ENCODE assay signal across 9 cellular contexts in the genomic region with DNA sequence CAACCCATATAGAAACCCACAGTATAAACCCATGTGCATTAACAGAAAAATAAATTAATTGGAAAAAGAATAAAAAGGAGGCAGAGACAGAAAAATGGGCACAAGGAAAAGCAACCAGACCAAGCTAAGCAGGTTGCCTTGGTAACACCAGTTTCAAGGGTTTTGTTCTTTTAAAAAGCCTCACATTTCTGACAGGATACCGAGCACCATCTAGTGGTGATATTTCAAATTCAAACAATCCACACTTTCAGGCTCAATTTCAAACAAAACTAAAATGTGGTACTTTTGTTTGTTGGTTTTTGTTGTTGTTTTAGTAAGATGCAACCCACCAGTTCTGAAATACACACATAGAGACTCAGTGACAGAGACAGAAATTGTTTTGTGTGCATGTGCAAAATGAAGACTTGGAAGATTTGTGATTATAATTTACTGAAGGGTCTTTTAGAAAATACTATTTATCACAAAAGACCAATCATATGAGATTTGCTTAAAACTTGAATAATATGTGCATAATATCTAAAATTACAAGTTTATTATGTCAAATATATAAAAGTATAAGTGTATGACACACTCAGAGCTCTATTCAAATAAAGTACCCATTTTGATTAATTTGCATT.
DNase-seq lines count a peak whose midpoint lies in the region; ATAC-seq, FAIRE-seq and TF ChIP-seq lines count a peak whose summit lies in the region.
"Had no signal": no experiment of that assay in that cellular context is flagged by ENCODE, and none has a peak within 500 bp of the region (broad histone marks: within the 10 kb centered on the region; RNA-seq: fewer than 3 reads in every experiment).

No MANE protein-coding gene starts in this region.

- TF ChIP-seq CTCF in Caco-2 (IDR thresholded peaks at IDR 0.05; ENCODE audit: insufficient read depth in 1 of 2, low read depth in 1 of 2, low read length in 1 of 2, severe bottlenecking in 1 of 2, unreplicated experiment in 1 of 2) (peak; percentile 66 to 70), HepG2 (CRISPR knock-in tag; IDR thresholded peaks at IDR 0.05) (peak; percentile 73)

- CTCF ChIA-PET in Caco-2 (lab: Charles Lee): interaction anchor here (0.6 to 1.8 kb wide), 3 partner anchors 35 to 248 kb away, joined by 3 to 5 read pairs (median 3); no protein-coding TSS in a partner anchor
- CTCF ChIA-PET in HepG2 (lab: Yijun Ruan, JAX; ENCODE audit: low intra/inter-chr PET ratio, low total read pairs): interaction anchor here (0.8 to 2.7 kb wide), 2 partner anchors 36 to 246 kb away, joined by 3 to 13 read pairs; no protein-coding TSS in a partner anchor
- CTCF ChIA-PET in activated naive CD4-positive, alpha-beta T cell treated with anti-CD3 and anti-CD28 coated beads, Interleukin-2, amount 10 ng/mL, durations not matched to agents 7 days and 5 days (lab: Charles Lee): interaction anchor here (0.6 to 2.7 kb wide), 3 partner anchors 12 to 35 kb away, joined by 3 to 17 read pairs (median 3); no protein-coding TSS in a partner anchor

- ATAC-seq in HG03135 (IDR thresholded peaks at IDR 0.05; ENCODE audit: unreplicated experiment): peak; percentile 90
- peak; percentile 57; the same call in 1 of the 3 replicates for ATAC-seq in HepG2

- TF ChIP-seq RAD21 in HepG2 (CRISPR knock-in tag; IDR thresholded peaks at IDR 0.05): peak; percentile 38; the same call in 1 of the 2 replicates

- no peak overlapping the region for H3K27ac Mint-ChIP-seq in Caco-2 (ENCODE audit: unreplicated experiment)
- no peak overlapping the region for H3K27ac Mint-ChIP-seq in activated naive CD4-positive, alpha-beta T cell treated with anti-CD3 and anti-CD28 coated beads, Interleukin-2, amount 10 ng/mL, durations not matched to agents 7 days and 5 days
- H3K27ac Mint-ChIP-seq: activated B cell treated with CpG ODN at 0.5 μM for 24 hours had no signal

- POLR2A ChIA-PET in Caco-2 (lab: Charles Lee): no interaction called here
- POLR2A ChIA-PET in HepG2 (lab: Yijun Ruan, JAX): no interaction called here

- BruUV-seq in Caco-2 (replicated peaks; lab: Mats Ljungman, UMichigan) (no TSS peak), HepG2 (replicated peaks; lab: Mats Ljungman, UMichigan) (no TSS peak)

- no peak overlapping the region for H3K4me3 Mint-ChIP-seq in Caco-2 (ENCODE audit: unreplicated experiment)
- no peak overlapping the region for H3K4me3 Mint-ChIP-seq in activated naive CD4-positive, alpha-beta T cell treated with anti-CD3 and anti-CD28 coated beads, Interleukin-2, amount 10 ng/mL, durations not matched to agents 7 days and 5 days
- H3K4me3 Mint-ChIP-seq: activated B cell treated with CpG ODN at 0.5 μM for 24 hours had no signal

- no peaks in the 10 kb centered on the region for H3K4me1 Mint-ChIP-seq in Caco-2 (ENCODE audit: low read depth, unreplicated experiment)
- H3K4me1 Mint-ChIP-seq in activated naive CD4-positive, alpha-beta T cell treated with anti-CD3 and anti-CD28 coated beads, Interleukin-2, amount 10 ng/mL, durations not matched to agents 7 days and 5 days: no peaks in the 10 kb centered on the region
- H3K4me1 Mint-ChIP-seq: activated B cell treated with CpG ODN at 0.5 μM for 24 hours had no signal

- H3K36me3 ChIP-seq in Caco-2 (ENCODE audit: control insufficient read depth, insufficient read depth, low read length): no peaks in the 10 kb centered on the region
- H3K36me3 ChIP-seq in HepG2 (replicated peaks in 1 of 2; ENCODE audit: control insufficient read depth in 1 of 2, insufficient read depth in 2 of 2, low read length in 2 of 2): no peaks in the 10 kb centered on the region

- no peak for TF ChIP-seq POLR2A in HepG2 (IDR thresholded peaks at IDR 0.05; ENCODE audit: insufficient read depth in 1 of 2, low read depth in 2 of 2, low read length in 2 of 2)

- intact Hi-C loops in Caco-2 (cut with micrococcal nuclease; ENCODE audit: unreplicated experiment): loop anchor here (1.0 to 5.0 kb wide), 6 partner anchors 36 to 301 kb away; no protein-coding TSS in a partner anchor
- intact Hi-C loops in HepG2 (cut with micrococcal nuclease; ENCODE audit: unreplicated experiment): loop anchor here (1.0 to 2.0 kb wide), 3 partner anchors 36 to 245 kb away; no protein-coding TSS in a partner anchor

- 11% methylated on average over 1 of the region's 1 CpG for WGBS in HepG2 (ENCODE audit: low lambda C conversion rate)

- FAIRE-seq in HepG2 (lab: Jason Lieb, UNC): peak; percentile 89

- H3K4me1 ChIP-seq in Caco-2 (no peaks in the 10 kb centered on the region), HepG2 (ENCODE audit: insufficient read depth, low read length) (no peaks in the 10 kb centered on the region)

- H3K27me3 ChIP-seq in Caco-2 (replicated peaks; ENCODE audit: control insufficient read depth, insufficient read depth, low read length) (no peaks in the 10 kb centered on the region), HepG2 (ENCODE audit: control insufficient read depth in 1 of 2, insufficient read depth in 2 of 2, low read length in 2 of 2) (no peaks in the 10 kb centered on the region)

- H3K27me3 Mint-ChIP-seq in Caco-2 (ENCODE audit: insufficient read depth, unreplicated experiment): peaks cover 3% of the 10 kb centered on the region
- H3K27me3 Mint-ChIP-seq in activated naive CD4-positive, alpha-beta T cell treated with anti-CD3 and anti-CD28 coated beads, Interleukin-2, amount 10 ng/mL, durations not matched to agents 7 days and 5 days: no peaks in the 10 kb centered on the region
- H3K27me3 Mint-ChIP-seq: activated B cell treated with CpG ODN at 0.5 μM for 24 hours had no signal

- H3K9ac ChIP-seq in HepG2 (ENCODE audit: insufficient read depth, low read depth, low read length): no peak overlapping the region

- no peaks in the 10 kb centered on the region for H3K9me3 Mint-ChIP-seq in Caco-2 (ENCODE audit: unreplicated experiment)
- H3K9me3 Mint-ChIP-seq in activated naive CD4-positive, alpha-beta T cell treated with anti-CD3 and anti-CD28 coated beads, Interleukin-2, amount 10 ng/mL, durations not matched to agents 7 days and 5 days: no peaks in the 10 kb centered on the region
- H3K9me3 Mint-ChIP-seq: activated B cell treated with CpG ODN at 0.5 μM for 24 hours had no signal

- H2AFZ ChIP-seq in HepG2 (ENCODE audit: low read length): no peak overlapping the region

- H3K4me2 ChIP-seq in HepG2 (ENCODE audit: low read depth, low read length): no peak overlapping the region

- no peaks in the 10 kb centered on the region for H3K79me2 ChIP-seq in HepG2 (ENCODE audit: insufficient read depth, low read length)

- no peaks in the 10 kb centered on the region for H3K9me3 ChIP-seq in Caco-2
- no peaks in the 10 kb centered on the region for H3K9me3 ChIP-seq in HepG2 (ENCODE audit: low read length)

- H3K4me3 ChIP-seq in Caco-2 (ENCODE audit: low read depth, low read length) (no peak overlapping the region), HepG2 (replicated peaks in 1 of 3; ENCODE audit: insufficient read depth in 1 of 3, low read depth in 2 of 3, low read length in 3 of 3) (no peak overlapping the region)

- no peaks in the 10 kb centered on the region for H4K20me1 ChIP-seq in HepG2 (ENCODE audit: insufficient read depth, low read length)

- H3K27ac ChIP-seq in HepG2 (ENCODE audit: extremely low read length, insufficient read depth, low read length): no peak overlapping the region

- DNase-seq in Caco-2 (peak in 1 of 2 experiments; percentile 52), GM19240 (ENCODE audit: insufficient read length, low spot score) (peak; percentile 11), NCI-H2196 (lab: John Stamatoyannopoulos, UW; ENCODE audit: unreplicated experiment) (peak; percentile 83), astrocyte of the hippocampus (ENCODE audit: low read depth, low spot score) (peak; percentile 78), HepG2 (ENCODE audit: low spot score) (peak; percentile 49), HK-2 (ENCODE audit: unreplicated experiment) (no peak)
- DNase-seq in activated naive CD4-positive, alpha-beta T cell treated with anti-CD3 and anti-CD28 coated beads, Interleukin-2, amount 10 ng/mL, durations not matched to agents 7 days and 5 days: no peak
- DNase-seq: activated B cell treated with CpG ODN at 0.5 μM for 24 hours had no signal

- in situ Hi-C loops in HepG2 (cut with HindIII; ENCODE audit: extremely low pct_ligation_motif_present, low pct_unique_long_range_greater_than_20kb): no loop called here

- no peaks in the 10 kb centered on the region for H3K36me3 Mint-ChIP-seq in Caco-2 (ENCODE audit: insufficient read depth, unreplicated experiment)
- no peaks in the 10 kb centered on the region for H3K36me3 Mint-ChIP-seq in activated naive CD4-positive, alpha-beta T cell treated with anti-CD3 and anti-CD28 coated beads, Interleukin-2, amount 10 ng/mL, durations not matched to agents 7 days and 5 days

- TF ChIP-seq EP300 in HepG2 (IDR thresholded peaks at IDR 0.05; ENCODE audit: low read depth in 2 of 2, low read length in 2 of 2) (no peak), HepG2 (CRISPR knock-in tag; IDR thresholded peaks at IDR 0.05; ENCODE audit: borderline replicate concordance) (no peak)

TF ChIP-seq in HepG2, 621 proteins besides CTCF, POLR2A, EP300 and RAD21 (continues in another document):
- TF ChIP-seq, protein P1, sequence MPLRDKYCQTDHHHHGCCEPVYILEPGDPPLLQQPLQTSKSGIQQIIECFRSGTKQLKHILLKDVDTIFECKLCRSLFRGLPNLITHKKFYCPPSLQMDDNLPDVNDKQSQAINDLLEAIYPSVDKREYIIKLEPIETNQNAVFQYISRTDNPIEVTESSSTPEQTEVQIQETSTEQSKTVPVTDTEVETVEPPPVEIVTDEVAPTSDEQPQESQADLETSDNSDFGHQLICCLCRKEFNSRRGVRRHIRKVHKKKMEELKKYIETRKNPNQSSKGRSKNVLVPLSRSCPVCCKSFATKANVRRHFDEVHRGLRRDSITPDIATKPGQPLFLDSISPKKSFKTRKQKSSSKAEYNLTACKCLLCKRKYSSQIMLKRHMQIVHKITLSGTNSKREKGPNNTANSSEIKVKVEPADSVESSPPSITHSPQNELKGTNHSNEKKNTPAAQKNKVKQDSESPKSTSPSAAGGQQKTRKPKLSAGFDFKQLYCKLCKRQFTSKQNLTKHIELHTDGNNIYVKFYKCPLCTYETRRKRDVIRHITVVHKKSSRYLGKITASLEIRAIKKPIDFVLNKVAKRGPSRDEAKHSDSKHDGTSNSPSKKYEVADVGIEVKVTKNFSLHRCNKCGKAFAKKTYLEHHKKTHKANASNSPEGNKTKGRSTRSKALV (CRISPR knock-in tag; IDR thresholded peaks at IDR 0.05): 0 out of 2 replicates have a peak, but pooled peaks have one; percentile 23
- TF ChIP-seq SMC3 (IDR thresholded peaks at IDR 0.05; ENCODE audit: low read length) (peak; percentile 68), STAG1 (CRISPR knock-in tag; IDR thresholded peaks at IDR 0.05) (peak; percentile 66)

Comparison
In these comparisons a context has a peak if more than half of its experiments do, and no peak if none do; other contexts are left out.
1. DNase-seq: peak in GM19240 (single experiment), NCI-H2196 (single experiment), astrocyte of the hippocampus (single experiment) and HepG2 (single experiment); none in activated naive CD4-positive, alpha-beta T cell treated with anti-CD3 and anti-CD28 coated beads, Interleukin-2, amount 10 ng/mL, durations not matched to agents 7 days and 5 days (single experiment) and HK-2 (single experiment).